In the genomic region with DNA sequence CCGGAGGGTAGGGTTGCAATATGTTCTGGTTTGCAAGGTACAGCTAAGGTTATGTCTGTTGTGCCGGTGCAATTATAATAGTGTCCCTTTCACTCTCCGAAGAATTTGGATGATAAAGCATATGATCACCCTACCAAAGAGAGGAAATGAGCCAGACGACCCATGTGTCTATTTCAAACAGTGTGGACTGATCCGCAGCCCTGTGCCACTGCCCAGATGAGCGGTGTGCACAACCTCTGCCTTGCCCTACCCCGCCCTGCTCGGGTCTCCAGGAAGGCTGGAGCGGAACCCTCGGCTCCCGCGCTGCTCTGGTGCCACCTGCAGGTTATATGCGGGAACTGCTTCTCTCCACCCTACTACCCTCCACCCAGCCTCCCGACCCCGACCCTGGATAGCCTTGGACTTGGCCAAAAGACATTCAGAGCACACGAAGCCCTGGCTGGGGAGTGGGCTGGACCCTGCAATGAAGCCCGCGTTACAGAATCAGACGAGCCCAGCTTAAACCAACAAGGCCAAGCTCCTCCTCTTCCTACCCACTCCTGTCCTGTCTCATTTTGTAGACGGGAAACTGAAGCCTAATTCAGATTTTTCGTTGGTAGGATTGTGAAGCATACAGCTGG, we compare ENCODE assay signal across 8 cellular contexts.
DNase-seq lines count a peak whose midpoint lies in the region; ATAC-seq and TF ChIP-seq lines count a peak whose summit lies in the region.

No MANE protein-coding gene starts in this region.

- H3K4me1 ChIP-seq in SJCRH30: no peaks in the 10 kb centered on the region
- H3K4me1 ChIP-seq in gastroesophageal sphincter: peaks cover 0 to 10% (median 0%) of the 10 kb centered on the region in 3 donors
- H3K4me1 ChIP-seq in parathyroid adenoma: no peaks in the 10 kb centered on the region
- peaks cover 0 to 8% (median 0%) of the 10 kb centered on the region in 4 donors for H3K4me1 ChIP-seq in tibial nerve

- no peaks in the 10 kb centered on the region for H3K79me2 ChIP-seq in parathyroid adenoma

- H3K36me3 ChIP-seq in SJCRH30 (no peaks in the 10 kb centered on the region), gastroesophageal sphincter (no peaks in the 10 kb centered on the region), parathyroid adenoma (ENCODE audit: control insufficient read depth, insufficient read depth, low read length) (no peaks in the 10 kb centered on the region), tibial nerve (no peaks in the 10 kb centered on the region)

- no peak overlapping the region for H2AFZ ChIP-seq in parathyroid adenoma

- H3K4me3 ChIP-seq in SJCRH30: no peak overlapping the region
- no peak overlapping the region for H3K4me3 ChIP-seq in gastroesophageal sphincter
- H3K4me3 ChIP-seq in parathyroid adenoma (ENCODE audit: low read depth, low read length): no peak overlapping the region
- H3K4me3 ChIP-seq in tibial nerve: no peak overlapping the region

- TF ChIP-seq POLR2A in gastroesophageal sphincter (IDR thresholded peaks at IDR 0.05) (no peak), tibial nerve (IDR thresholded peaks at IDR 0.05) (no peak)

- H3K9me3 ChIP-seq in SJCRH30 (replicated peaks) (no peaks in the 10 kb centered on the region; the same call in 1 of the 2 replicates), gastroesophageal sphincter (peaks cover 0 to 7% (median 0%) of the 10 kb centered on the region in 3 donors), parathyroid adenoma (ENCODE audit: control insufficient read depth, low read length) (no peaks in the 10 kb centered on the region), tibial nerve (peaks cover 0 to 4% (median 0%) of the 10 kb centered on the region in 4 donors)

- H3K9ac ChIP-seq in parathyroid adenoma: no peak overlapping the region

- TF ChIP-seq CTCF in gastroesophageal sphincter (IDR thresholded peaks at IDR 0.05) (peak; percentile 81 to 99 (median 86)), parathyroid adenoma (IDR thresholded peaks at IDR 0.05) (peak; percentile 80), tibial nerve (IDR thresholded peaks at IDR 0.05) (peak; percentile 86 to 91 (median 90))

- WGBS in gastroesophageal sphincter (ENCODE audit: low coverage in 1 of 2), 2 donors: 10 to 25% methylated on average over 5 to 12 of the region's 21 CpGs
- WGBS in tibial nerve, 2 donors: 11 to 12% methylated on average over 14 to 21 of the region's 21 CpGs

- H3K4me2 ChIP-seq in parathyroid adenoma (ENCODE audit: low read length): no peak overlapping the region

- ATAC-seq in gastroesophageal sphincter: peak; percentile 88

- H3K27me3 ChIP-seq in SJCRH30 (peaks cover 4% of the 10 kb centered on the region; the same call in 1 of the 2 replicates), gastroesophageal sphincter (peaks cover 21% of the 10 kb centered on the region), parathyroid adenoma (ENCODE audit: control insufficient read depth, insufficient read depth, low read length) (no peaks in the 10 kb centered on the region), tibial nerve (peaks cover 0 to 6% of the 10 kb centered on the region in 2 donors)

- H3K27ac ChIP-seq in SJCRH30 (no peak overlapping the region), gastroesophageal sphincter (no peak overlapping the region), parathyroid adenoma (no peak overlapping the region), tibial nerve (no peak overlapping the region)

- DNase-seq in NCI-H2107 treated with DMSO at 0.1 percent for 48 hours (lab: John Stamatoyannopoulos, UW; ENCODE audit: unreplicated experiment): peak; percentile 2
- DNase-seq in NCI-H2107 (lab: John Stamatoyannopoulos, UW): no peak
- DNase-seq in HuH-7 (ENCODE audit: low spot score): peak; percentile 75
- DNase-seq in SJCRH30: peak; percentile 61 to 79
- peak; percentile 87 for DNase-seq in activated effector memory CD4-positive, alpha-beta T cell treated with anti-CD3 and anti-CD28 coated beads, Interleukin-2, amount 50 U/mL, for 16 hours
- DNase-seq in tibial nerve (ENCODE audit: low spot score in 2 of 2): peak; percentile 16 to 54

- no peak for TF ChIP-seq EP300 in gastroesophageal sphincter (IDR thresholded peaks at IDR 0.05)
- TF ChIP-seq EP300 in tibial nerve (IDR thresholded peaks at IDR 0.05): no peak
